ENCODE assay signal across 7 cellular contexts in genomic region chr10:32445036-32445435, GRCh38. TPM values are rescaled to one million over a fixed set of nuclear protein-coding genes. Genes with fewer than 3 reads are reported as not detected.
DNase-seq lines count a peak whose midpoint lies in the region; TF ChIP-seq lines count a peak whose summit lies in the region.

No MANE protein-coding gene starts in this region.

- H3K4me2 ChIP-seq in OCI-LY1 (ENCODE audit: low read length): peak overlapping the region; percentile 69

- 0 out of 2 replicates have a peak, but pooled peaks cover 5% of the 10 kb centered on the region for H3K9me3 ChIP-seq in OCI-LY1 (ENCODE audit: low read length)

- H3K27me3 ChIP-seq in OCI-LY1 (ENCODE audit: insufficient read depth, low read length): no peaks in the 10 kb centered on the region

- H3K27ac ChIP-seq in OCI-LY1 (ENCODE audit: low read depth, low read length, poor library complexity, severe bottlenecking): no peak overlapping the region

- peaks cover 11% of the 10 kb centered on the region for H3K4me1 ChIP-seq in OCI-LY1 (ENCODE audit: insufficient read depth, low read length, severe bottlenecking)

- H3K9me3 Mint-ChIP-seq in endothelial cell (ENCODE audit: unreplicated experiment): no peaks in the 10 kb centered on the region

- H3K27me3 Mint-ChIP-seq in endothelial cell (ENCODE audit: unreplicated experiment): peaks cover 2% of the 10 kb centered on the region

- H3K27ac Mint-ChIP-seq in endothelial cell (ENCODE audit: unreplicated experiment): peak overlapping the region; percentile 98

- H3F3A ChIP-seq in OCI-LY1 (ENCODE audit: insufficient read depth, low read length): no peaks in the 10 kb centered on the region

- TF ChIP-seq CTCF in OCI-LY1 (IDR thresholded peaks at IDR 0.05; ENCODE audit: low read length) (no peak), endothelial cell (IDR thresholded peaks at IDR 0.05; ENCODE audit: unreplicated experiment) (no peak), retinal pigment epithelial cell (conservative IDR thresholded peaks at IDR 0.05; ENCODE audit: low read depth, low read length) (no peak)

- H4K20me1 ChIP-seq in OCI-LY1 (ENCODE audit: insufficient read depth, low read length): no peaks in the 10 kb centered on the region

- H3K4me3 ChIP-seq in GM08714 (ENCODE audit: low read length) (peak overlapping the region; percentile 97), OCI-LY1 (ENCODE audit: low read depth, low read length, poor library complexity, severe bottlenecking) (peak overlapping the region; percentile 88), retinal pigment epithelial cell (ENCODE audit: low read length) (peak overlapping the region; percentile 78)

- DNase-seq in endothelial cell (ENCODE audit: low spot score) (no peak), retinal pigment epithelial cell (ENCODE audit: low read depth) (no peak), OCI-M2 (lab: John Stamatoyannopoulos, UW; ENCODE audit: unreplicated experiment) (no peak)
- DNase-seq in stimulated activated CD4-positive, alpha-beta T cell treated with anti-CD3 and anti-CD28 coated beads, Interleukin-12 subunit alpha, Interleukin-12 subunit beta, amount 100 ng/mL, for 4 hours: no peak
- no peak for DNase-seq in stimulated activated naive CD4-positive, alpha-beta T cell (lab: John Stamatoyannopoulos, UW)

- peak overlapping the region; percentile 53 for H3K4me3 Mint-ChIP-seq in endothelial cell (ENCODE audit: unreplicated experiment)

- H3K4me1 Mint-ChIP-seq in endothelial cell (ENCODE audit: unreplicated experiment): peaks cover 7% of the 10 kb centered on the region

- peak overlapping the region; percentile 97 for H3K9ac ChIP-seq in OCI-LY1 (ENCODE audit: low read length)

- H3K9me2 ChIP-seq in OCI-LY1 (ENCODE audit: low read depth, low read length): no peaks in the 10 kb centered on the region

- no peaks in the 10 kb centered on the region for H3K36me3 Mint-ChIP-seq in endothelial cell (ENCODE audit: low read depth, unreplicated experiment)

- H2AFZ ChIP-seq in OCI-LY1 (ENCODE audit: low read length): no peak overlapping the region

- H3K79me2 ChIP-seq in OCI-LY1 (ENCODE audit: insufficient read depth, low read length): no peaks in the 10 kb centered on the region

- no peaks in the 10 kb centered on the region for H3K36me3 ChIP-seq in OCI-LY1 (ENCODE audit: insufficient read depth, low read length)

RNA-seq across cellular contexts. Expression of gene CCDC7, which starts 0.9 kb away (rescaled TPM):
- total RNA-seq in endothelial cell (ENCODE audit: unreplicated experiment): 5.4 TPM
